ENCODE assay signal across 1 cellular context in the genomic region with DNA sequence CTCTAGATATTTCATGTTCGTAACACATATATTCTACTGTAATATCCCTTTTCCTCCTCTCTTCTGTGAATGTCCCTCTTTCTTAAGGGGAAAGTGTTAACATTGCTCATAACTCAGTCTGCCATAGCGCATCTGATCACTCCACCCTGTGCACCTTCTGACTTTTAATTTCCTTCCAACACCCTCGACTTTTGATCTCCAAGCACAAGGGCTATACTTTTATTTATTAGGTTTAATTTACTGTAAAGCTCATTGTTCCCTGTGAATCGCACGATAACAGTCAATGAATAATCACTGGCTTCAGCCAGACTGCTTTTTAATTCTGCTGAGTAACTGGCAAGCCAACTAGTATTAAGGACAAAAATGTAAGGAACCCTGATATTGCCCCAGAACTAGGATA.
TF ChIP-seq lines count a peak whose summit lies in the region.

No MANE protein-coding gene starts in this region.

TF ChIP-seq in K562, 482 proteins besides CTCF, POLR2A, EP300 and RAD21:
- 0 out of 2 replicates have a peak, but pooled peaks have one; percentile 9 for TF ChIP-seq NFE2 (IDR thresholded peaks at IDR 0.05; ENCODE audit: low read depth)
- TF ChIP-seq PTTG1 (tag; IDR thresholded peaks at IDR 0.05; ENCODE audit: low read depth): no peak
- no peak for TF ChIP-seq POU5F1 (IDR thresholded peaks at IDR 0.05; ENCODE audit: borderline replicate concordance, low read depth, low read length, partially characterized antibody)
- TF ChIP-seq ZNF778 (CRISPR knock-in tag; IDR thresholded peaks at IDR 0.05): no peak
- TF ChIP-seq, protein P1, sequence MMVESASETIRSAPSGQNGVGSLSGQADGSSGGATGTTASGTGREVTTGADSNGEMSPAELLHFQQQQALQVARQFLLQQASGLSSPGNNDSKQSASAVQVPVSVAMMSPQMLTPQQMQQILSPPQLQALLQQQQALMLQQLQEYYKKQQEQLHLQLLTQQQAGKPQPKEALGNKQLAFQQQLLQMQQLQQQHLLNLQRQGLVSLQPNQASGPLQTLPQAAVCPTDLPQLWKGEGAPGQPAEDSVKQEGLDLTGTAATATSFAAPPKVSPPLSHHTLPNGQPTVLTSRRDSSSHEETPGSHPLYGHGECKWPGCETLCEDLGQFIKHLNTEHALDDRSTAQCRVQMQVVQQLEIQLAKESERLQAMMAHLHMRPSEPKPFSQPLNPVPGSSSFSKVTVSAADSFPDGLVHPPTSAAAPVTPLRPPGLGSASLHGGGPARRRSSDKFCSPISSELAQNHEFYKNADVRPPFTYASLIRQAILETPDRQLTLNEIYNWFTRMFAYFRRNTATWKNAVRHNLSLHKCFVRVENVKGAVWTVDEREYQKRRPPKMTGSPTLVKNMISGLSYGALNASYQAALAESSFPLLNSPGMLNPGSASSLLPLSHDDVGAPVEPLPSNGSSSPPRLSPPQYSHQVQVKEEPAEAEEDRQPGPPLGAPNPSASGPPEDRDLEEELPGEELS (CRISPR knock-in tag; IDR thresholded peaks at IDR 0.05; ENCODE audit: borderline replicate concordance): no peak
